Comparison of ENCODE assay signal across 12 cellular contexts in genomic region chr13:84645196-84646071, GRCh38.
A peak's percentile ranks its signal among the peaks of the same experiment; 100 is the strongest.
DNase-seq lines count a peak whose midpoint lies in the region; ATAC-seq and TF ChIP-seq lines count a peak whose summit lies in the region.
"Had no signal": no experiment of that assay in that cellular context is flagged by ENCODE, and none has a peak within 500 bp of the region (broad histone marks: within the 10 kb centered on the region; RNA-seq: fewer than 3 reads in every experiment).

No MANE protein-coding gene starts in this region.

- H3K9me2 ChIP-seq in MM.1S (replicated peaks; ENCODE audit: insufficient read depth, low read length): no peaks in the 10 kb centered on the region

- no peak for ATAC-seq in GM21390 (IDR thresholded peaks at IDR 0.05; ENCODE audit: unreplicated experiment)

- no peak overlapping the region for H3K4me3 ChIP-seq in MM.1S (ENCODE audit: low read length)
- H3K4me3 ChIP-seq: suprapubic skin had no signal

- H3K9me3 ChIP-seq in MM.1S (replicated peaks; ENCODE audit: insufficient read depth, low read length): no peaks in the 10 kb centered on the region
- H3K9me3 ChIP-seq: neutrophil, suprapubic skin had no signal

- H3K4me1 ChIP-seq in MM.1S (ENCODE audit: low read length): no peaks in the 10 kb centered on the region
- H3K4me1 ChIP-seq: suprapubic skin had no signal

- no peak overlapping the region for H2AFZ ChIP-seq in MM.1S (ENCODE audit: low read length)

- H3F3A ChIP-seq in MM.1S (ENCODE audit: insufficient read depth, low read length): no peaks in the 10 kb centered on the region

- DNase-seq in EL: peak; percentile 68
- no peak for DNase-seq in MM.1S
- peak; percentile 16 for DNase-seq in myocyte (ENCODE audit: low read depth)
- no peak for DNase-seq in NCI-H2227 treated with DMSO at 0.1 percent for 48 hours (lab: John Stamatoyannopoulos, UW)
- DNase-seq in activated CD8-positive, alpha-beta memory T cell treated with anti-CD3 and anti-CD28 coated beads, Interleukin-2, amount 50 U/mL, for 4 hours: no peak
- DNase-seq: activated CD4-positive, alpha-beta T cell treated with anti-CD3 and anti-CD28 coated beads for 4 hours; kidney; stimulated activated CD4-positive, alpha-beta T cell treated with anti-CD3 and anti-CD28 coated beads, Interleukin-4, amount 100 ng/mL, for 24 hours had no signal

- TF ChIP-seq CTCF in MM.1S (IDR thresholded peaks at IDR 0.05; ENCODE audit: low read length) (0 out of 2 replicates have a peak, but pooled peaks have one; percentile 5), VCaP (conservative IDR thresholded peaks at IDR 0.05) (peak; percentile 34)

- no peak overlapping the region for H3K4me2 ChIP-seq in MM.1S (ENCODE audit: low read depth, low read length)

- H3K27me3 ChIP-seq in MM.1S (replicated peaks; ENCODE audit: insufficient read depth, low read length): no peaks in the 10 kb centered on the region
- H3K27me3 ChIP-seq: neutrophil, suprapubic skin had no signal

- H3K27ac ChIP-seq in MM.1S (ENCODE audit: low read length): no peak overlapping the region
- no peak overlapping the region for H3K27ac ChIP-seq in VCaP
- H3K27ac ChIP-seq: neutrophil, suprapubic skin had no signal

- no peaks in the 10 kb centered on the region for H3K36me3 ChIP-seq in MM.1S (replicated peaks; ENCODE audit: insufficient read depth, low read length)
- H3K36me3 ChIP-seq: neutrophil, suprapubic skin had no signal

- H4K20me1 ChIP-seq in MM.1S (ENCODE audit: insufficient read depth, low read length): no peaks in the 10 kb centered on the region

- H3K79me2 ChIP-seq in MM.1S (ENCODE audit: low read length): no peaks in the 10 kb centered on the region

- no peak overlapping the region for H3K9ac ChIP-seq in MM.1S (ENCODE audit: low read length)

Comparison
In these comparisons a context has a peak if more than half of its experiments do, and no peak if none do; other contexts are left out.
1. DNase-seq: peak in EL (single experiment) and myocyte (single experiment); none in MM.1S (single experiment), NCI-H2227 treated with DMSO at 0.1 percent for 48 hours (single experiment) and activated CD8-positive, alpha-beta memory T cell treated with anti-CD3 and anti-CD28 coated beads, Interleukin-2, amount 50 U/mL, for 4 hours (single experiment).